8 cellular contexts compared by ENCODE assay signal in genomic region chr4:1763550-1764080, GRCh38. TPM values are rescaled to one million over a fixed set of nuclear protein-coding genes. Genes with fewer than 3 reads are reported as not detected.
DNase-seq lines count a peak whose midpoint lies in the region; ATAC-seq, FAIRE-seq and TF ChIP-seq lines count a peak whose summit lies in the region.

No MANE protein-coding gene starts in this region.

- H3K79me2 ChIP-seq in GM12878 (ENCODE audit: control insufficient read depth, insufficient read depth, low read length) = no peaks in the 10 kb centered on the region

- H3K9me3 ChIP-seq in HEK293 (ENCODE audit: control insufficient read depth, insufficient read depth, low read depth, low read length) (no peaks in the 10 kb centered on the region), GM12878 (replicated peaks; ENCODE audit: control insufficient read depth, insufficient read depth, low read length) (no peaks in the 10 kb centered on the region), stomach (no peaks in the 10 kb centered on the region)

- POLR2A ChIA-PET in HEK293 (lab: Yijun Ruan, JAX) = no interaction called here
- POLR2A ChIA-PET in GM12878 (lab: Charles Lee) = no interaction called here

- no peak overlapping the region for H2AFZ ChIP-seq in GM12878 (ENCODE audit: control insufficient read depth, low read depth, low read length)

- RAD21 ChIA-PET in GM12878 (lab: Charles Lee; ENCODE audit: unreplicated experiment) = no interaction called here

- H4K20me1 ChIP-seq in GM12878 (ENCODE audit: control insufficient read depth, insufficient read depth) = no peaks in the 10 kb centered on the region

- ATAC-seq in GM12878 = peak; percentile 34
- ATAC-seq in HG02870 (IDR thresholded peaks at IDR 0.05; ENCODE audit: unreplicated experiment) = no peak
- ATAC-seq in HG03280 (IDR thresholded peaks at IDR 0.05; ENCODE audit: unreplicated experiment) = no peak

- intact Hi-C loops in GM12878 (cut with micrococcal nuclease; ENCODE audit: unreplicated experiment) (no loop called here), stomach (cut with DNase I; ENCODE audit: low total_unique reads) (no loop called here)

- peaks cover 0 to 3% of the 10 kb centered on the region in 2 experiments; a peak in 1 of 4 replicates for H3K27me3 ChIP-seq in GM12878 (replicated peaks in 1 of 2; ENCODE audit: control insufficient read depth in 2 of 2, insufficient read depth in 2 of 2, low read length in 1 of 2)
- H3K27me3 ChIP-seq in stomach = peaks cover 0 to 71% (median 16%) of the 10 kb centered on the region in 3 donors

- SMC1A ChIA-PET in GM12878 (lab: Charles Lee; ENCODE audit: uncharacterized antibody, unreplicated experiment) = no interaction called here

- H3K36me3 ChIP-seq in HEK293 (ENCODE audit: control insufficient read depth in 2 of 2, insufficient read depth in 1 of 2, low read length in 2 of 2) (no peaks in the 10 kb centered on the region), GM12878 (ENCODE audit: control insufficient read depth in 2 of 2, insufficient read depth in 2 of 2, low read length in 1 of 2) (no peaks in the 10 kb centered on the region), stomach (no peaks in the 10 kb centered on the region)

- no peak overlapping the region for H3K9ac ChIP-seq in GM12878 (ENCODE audit: control insufficient read depth, insufficient read depth, low read length)

- WGBS in GM12878 (ENCODE audit: insufficient coverage, insufficient replicate concordance, low lambda C conversion rate, missing lambda C conversion rate) = 16% methylated on average over 27 of the region's 36 CpGs
- WGBS in stomach, 5 donors = 0 to 10% (median 8%) methylated on average over 1 to 36 of the region's 36 CpGs

- in situ Hi-C loops in GM12878 (cut with MboI) = no loop called here

- TF ChIP-seq EP300 in GM12878 (IDR thresholded peaks at IDR 0.05; ENCODE audit: borderline replicate concordance in 1 of 2, control insufficient read depth in 1 of 2, low read depth in 2 of 2, low read length in 2 of 2) (no peak), stomach (IDR thresholded peaks at IDR 0.05) (no peak)

- H3K4me1 ChIP-seq in HEK293 (ENCODE audit: control insufficient read depth, insufficient read depth, low read length) = no peaks in the 10 kb centered on the region
- no peaks in the 10 kb centered on the region for H3K4me1 ChIP-seq in GM12878 (ENCODE audit: control insufficient read depth, insufficient read depth, low read length)
- peaks cover 23 to 45% (median 36%) of the 10 kb centered on the region in 4 donors for H3K4me1 ChIP-seq in stomach

- no peak for DNase-seq in GM12878 (ENCODE audit: low read depth, low spot score)
- peak in 27 of 51 donors; percentile 22 to 65 (median 49) for DNase-seq in hypothalamus (lab: John Stamatoyannopoulos, UW)
- DNase-seq in stomach = peak; percentile 37
- DNase-seq in NK-92 treated with Interleukin-12 subunit alpha and Interleukin-12 subunit beta, amount 100 ng/mL, for 24 hours (lab: John Stamatoyannopoulos, UW) = no peak
- no peak for DNase-seq in DMS 273 (lab: John Stamatoyannopoulos, UW; ENCODE audit: unreplicated experiment)

- no TSS peak for BruUV-seq in GM12878 (replicated peaks; lab: Mats Ljungman, UMichigan)

- TF ChIP-seq CTCF in HEK293 (tag by site-specific recombination; IDR thresholded peaks at IDR 0.05) (no peak), GM12878 (IDR thresholded peaks at IDR 0.05 in 2 of 3, conservative IDR thresholded peaks at IDR 0.05 in 1 of 3; ENCODE audit: control insufficient read depth in 2 of 3, extremely low read depth in 1 of 3, insufficient read depth in 1 of 3, low read depth in 3 of 3, low read length in 3 of 3) (no peak), stomach (IDR thresholded peaks at IDR 0.05) (peak in 1 of 7 experiments; percentile 10)

- H3K4me3 ChIP-seq in HEK293 (ENCODE audit: low read depth, low read length) = no peak overlapping the region
- no peak overlapping the region for H3K4me3 ChIP-seq in GM12878
- H3K4me3 ChIP-seq in stomach = peak overlapping the region; percentile 9 to 39 (median 28)

- FAIRE-seq in GM12878 (lab: Jason Lieb, UNC) = no peak

- CTCF ChIA-PET in HEK293 (lab: Yijun Ruan, JAX) (interaction anchor here (0.6 kb wide), 1 partner anchor 38 kb away, joined by 3 read pairs; no protein-coding TSS in a partner anchor), GM12878 (lab: Yijun Ruan, JAX) (no interaction called here)

- H3K4me2 ChIP-seq in GM12878 (ENCODE audit: control insufficient read depth, insufficient read depth) = no peak overlapping the region

- peak overlapping the region; percentile 58; the same call in 1 of the 2 replicates for H3K27ac ChIP-seq in HEK293 (ENCODE audit: extremely low read depth, low read depth, low read length)
- no peak overlapping the region for H3K27ac ChIP-seq in GM12878 (ENCODE audit: control insufficient read depth, insufficient read depth)
- H3K27ac ChIP-seq in stomach = peak overlapping the region in 1 of 5 donors; percentile 43

- no peak for TF ChIP-seq RAD21 in GM12878 (IDR thresholded peaks at IDR 0.05; ENCODE audit: insufficient read depth, low read depth, low read length)

- no peak for TF ChIP-seq POLR2A in GM12878 (IDR thresholded peaks at IDR 0.05; ENCODE audit: low read depth, low read length)
- no peak for TF ChIP-seq POLR2A in stomach (IDR thresholded peaks at IDR 0.05)

RNA-seq across cellular contexts. Expression of gene FGFR3, which starts 29.5 kb away (rescaled TPM):
- total RNA-seq in GM12878 (2013; cell fraction: nucleolus; rRNA removed) = not detected in 2 replicates
- 0.05 TPM in 1 of 2 replicates, not detected in the other for total RNA-seq in GM12878 (2014; rRNA removed)
- not detected in 2 replicates for total RNA-seq in GM12878 (2014; rRNA removed; fragmentation: Illumina TruSeq; extraction: Trizol)
- 0.33 and 0.37 TPM in 2 replicates for total RNA-seq in GM12878 (2021)
- polyA plus RNA-seq in GM12878 (2011; ENCODE audit: low read depth) = not detected
- polyA plus RNA-seq in GM12878 (2011; rRNA removed) = 0.01 and 0.05 TPM in 2 replicates
- 0.01 and 0.08 TPM in 2 replicates for polyA plus RNA-seq in GM12878 (2011; cell fraction: cytosol; rRNA removed)
- 0.18 and 0.25 TPM in 2 replicates for polyA plus RNA-seq in GM12878 (2011; cell fraction: nucleus; rRNA removed)
- 0.05 and 0.14 TPM in 2 replicates for polyA plus RNA-seq in GM12878 (2012)
- polyA plus RNA-seq in GM12878 (2014; fragmentation: Illumina TruSeq; extraction: Trizol) = not detected in 2 replicates
- not detected for polyA plus RNA-seq in GM12878 (2014; fragmentation: Nextera tagmentation; extraction: Ambion mirVana)
- polyA plus RNA-seq in GM12878 (2014; rRNA removed) = 0.26 TPM in 1 of 2 replicates, not detected in the other
- polyA plus RNA-seq in GM12878 (2016; fragmentation: Nextera tagmentation; extraction: Ambion mirVana) = under 1 TPM in 1 of 2 experiments, not detected in 1; 0.11 TPM
- not detected in 2 replicates for polyA minus RNA-seq in GM12878 (2011; rRNA and poly(A)+ RNA removed)
- 1.2 TPM in 1 of 2 replicates, not detected in the other for polyA minus RNA-seq in GM12878 (2011; cell fraction: cytosol; rRNA and poly(A)+ RNA removed)
- polyA minus RNA-seq in GM12878 (2011; cell fraction: nucleus; rRNA and poly(A)+ RNA removed) = 0.96 TPM in 1 of 2 replicates, not detected in the other
- total RNA-seq in stomach = 100 to 1,000 TPM in 1 of 5 donors, 10 to 100 TPM in 4; 20.0 to 530 (median 30.3) TPM
- 10 to 100 TPM in 1 of 3 donors, 1 to 10 TPM in 2; 1.2 to 84.1 (median 2.7) TPM for polyA plus RNA-seq in stomach

RNA-seq across cellular contexts. Expression of gene TACC3, which starts 42.3 kb away (rescaled TPM):
- total RNA-seq in GM12878 (2013; cell fraction: nucleolus; rRNA removed) = 45.6 and 47.9 TPM in 2 replicates
- 48.1 and 66.7 TPM in 2 replicates for total RNA-seq in GM12878 (2014; rRNA removed)
- 44.5 and 48.6 TPM in 2 replicates for total RNA-seq in GM12878 (2014; rRNA removed; fragmentation: Illumina TruSeq; extraction: Trizol)
- total RNA-seq in GM12878 (2021) = 120 and 121 TPM in 2 replicates
- polyA plus RNA-seq in GM12878 (2011; ENCODE audit: low read depth) = 26.4 TPM
- polyA plus RNA-seq in GM12878 (2011; rRNA removed) = 29.0 and 39.7 TPM in 2 replicates
- polyA plus RNA-seq in GM12878 (2011; cell fraction: cytosol; rRNA removed) = 48.5 and 50.4 TPM in 2 replicates
- 145 and 206 TPM in 2 replicates for polyA plus RNA-seq in GM12878 (2011; cell fraction: nucleus; rRNA removed)
- 58.5 and 64.0 TPM in 2 replicates for polyA plus RNA-seq in GM12878 (2012)
- 77.1 and 99.7 TPM in 2 replicates for polyA plus RNA-seq in GM12878 (2014; fragmentation: Illumina TruSeq; extraction: Trizol)
- polyA plus RNA-seq in GM12878 (2014; fragmentation: Nextera tagmentation; extraction: Ambion mirVana) = 1 to 10 TPM; 2.8 to 8.1 TPM
- 79.9 and 99.2 TPM in 2 replicates for polyA plus RNA-seq in GM12878 (2014; rRNA removed)
- polyA plus RNA-seq in GM12878 (2016; fragmentation: Nextera tagmentation; extraction: Ambion mirVana) = 100 to 1,000 TPM; 103 to 115 TPM
- polyA minus RNA-seq in GM12878 (2011; rRNA and poly(A)+ RNA removed) = 10.1 and 26.4 TPM in 2 replicates
- 17.0 and 25.1 TPM in 2 replicates for polyA minus RNA-seq in GM12878 (2011; cell fraction: cytosol; rRNA and poly(A)+ RNA removed)
- polyA minus RNA-seq in GM12878 (2011; cell fraction: nucleus; rRNA and poly(A)+ RNA removed) = 17.8 and 34.8 TPM in 2 replicates
- total RNA-seq in stomach = 10 to 100 TPM in 4 of 5 donors, 1 to 10 TPM in 1; 9.5 to 74.1 (median 30.9) TPM
- 10 to 100 TPM in 2 of 3 donors, 1 to 10 TPM in 1; 7.2 to 22.7 (median 14.3) TPM for polyA plus RNA-seq in stomach

RNA-seq across cellular contexts. Expression of gene TMEM129, which starts 42.5 kb away (rescaled TPM):
- total RNA-seq in GM12878 (2013; cell fraction: nucleolus; rRNA removed) = 20.1 and 24.9 TPM in 2 replicates
- total RNA-seq in GM12878 (2014; rRNA removed) (18.4 and 20.9 TPM in 2 replicates), GM12878 (2014; rRNA removed; fragmentation: Illumina TruSeq; extraction: Trizol) (7.7 and 9.0 TPM in 2 replicates), GM12878 (2021) (19.3 and 20.4 TPM in 2 replicates), stomach (100 to 1,000 TPM in 2 of 5 donors, 10 to 100 TPM in 2, 1 to 10 TPM in 1; 9.9 to 171 (median 41.6) TPM)
- polyA plus RNA-seq in GM12878 (2011; ENCODE audit: low read depth) = 3.5 TPM
- polyA plus RNA-seq in GM12878 (2011; rRNA removed) (4.0 and 8.6 TPM in 2 replicates), GM12878 (2014; fragmentation: Illumina TruSeq; extraction: Trizol) (2.1 and 7.2 TPM in 2 replicates), GM12878 (2014; fragmentation: Nextera tagmentation; extraction: Ambion mirVana) (under 1 TPM; 0.19 to 0.46 TPM), GM12878 (2014; rRNA removed) (24.9 and 25.1 TPM in 2 replicates), GM12878 (2016; fragmentation: Nextera tagmentation; extraction: Ambion mirVana) (10 to 100 TPM; 17.3 to 23.2 TPM), stomach (10 to 100 TPM; 13.7 to 29.9 (median 19.1) TPM)
- polyA plus RNA-seq in GM12878 (2011; cell fraction: cytosol; rRNA removed) = 15.0 and 28.3 TPM in 2 replicates
- 37.7 and 44.3 TPM in 2 replicates for polyA plus RNA-seq in GM12878 (2011; cell fraction: nucleus; rRNA removed)
- polyA plus RNA-seq in GM12878 (2012) = 10.2 and 12.3 TPM in 2 replicates
- 6.2 and 15.6 TPM in 2 replicates for polyA minus RNA-seq in GM12878 (2011; rRNA and poly(A)+ RNA removed)
- 6.4 and 6.9 TPM in 2 replicates for polyA minus RNA-seq in GM12878 (2011; cell fraction: cytosol; rRNA and poly(A)+ RNA removed)
- 7.4 and 9.1 TPM in 2 replicates for polyA minus RNA-seq in GM12878 (2011; cell fraction: nucleus; rRNA and poly(A)+ RNA removed)

RNA-seq across cellular contexts. Expression of gene SLBP, which starts 51.5 kb away (rescaled TPM):
- total RNA-seq in GM12878 (2013; cell fraction: nucleolus; rRNA removed) = 19.4 and 19.5 TPM in 2 replicates
- total RNA-seq in GM12878 (2014; rRNA removed) (185 and 205 TPM in 2 replicates), GM12878 (2014; rRNA removed; fragmentation: Illumina TruSeq; extraction: Trizol) (138 and 147 TPM in 2 replicates), GM12878 (2021) (111 and 114 TPM in 2 replicates), stomach (100 to 1,000 TPM in 3 of 5 donors, 10 to 100 TPM in 2; 28.3 to 163 (median 100) TPM)
- polyA plus RNA-seq in GM12878 (2011; ENCODE audit: low read depth) = 68.6 TPM
- polyA plus RNA-seq in GM12878 (2011; rRNA removed) (168 and 247 TPM in 2 replicates), GM12878 (2014; fragmentation: Illumina TruSeq; extraction: Trizol) (206 and 227 TPM in 2 replicates), GM12878 (2014; fragmentation: Nextera tagmentation; extraction: Ambion mirVana) (100 to 1,000 TPM in 1 of 2 experiments, 10 to 100 TPM in 1; 94.4 to 101 TPM), GM12878 (2014; rRNA removed) (142 and 148 TPM in 2 replicates), GM12878 (2016; fragmentation: Nextera tagmentation; extraction: Ambion mirVana) (100 to 1,000 TPM; 277 to 278 TPM), stomach (10 to 100 TPM; 30.9 to 35.6 (median 32.5) TPM)
- 91.0 and 98.4 TPM in 2 replicates for polyA plus RNA-seq in GM12878 (2011; cell fraction: cytosol; rRNA removed)
- polyA plus RNA-seq in GM12878 (2011; cell fraction: nucleus; rRNA removed) = 60.3 and 79.5 TPM in 2 replicates
- polyA plus RNA-seq in GM12878 (2012) = 69.3 and 70.1 TPM in 2 replicates
- 64.3 and 65.5 TPM in 2 replicates for polyA minus RNA-seq in GM12878 (2011; rRNA and poly(A)+ RNA removed)
- polyA minus RNA-seq in GM12878 (2011; cell fraction: cytosol; rRNA and poly(A)+ RNA removed) = 42.9 and 43.9 TPM in 2 replicates
- 13.2 and 26.1 TPM in 2 replicates for polyA minus RNA-seq in GM12878 (2011; cell fraction: nucleus; rRNA and poly(A)+ RNA removed)

Comparison
In these comparisons a context has a peak if more than half of its experiments do, and no peak if none do; other contexts are left out.
1. H3K4me3 ChIP-seq: peak in stomach (4 of 4); none in HEK293 (single experiment) and GM12878 (single experiment).
2. DNase-seq: peak in hypothalamus (27 of 51) and stomach (single experiment); none in GM12878 (single experiment), NK-92 treated with Interleukin-12 subunit alpha and Interleukin-12 subunit beta, amount 100 ng/mL, for 24 hours (single experiment) and DMS 273 (single experiment).
3. RNA of gene FGFR3, which starts 29.5 kb away (total RNA-seq): 20.0 to 530 TPM in stomach; 0.05 to 0.37 TPM in GM12878; every median in the first group is over 10 times any median in the second.